ENCODE assay signal across 17 cellular contexts in the genomic region with DNA sequence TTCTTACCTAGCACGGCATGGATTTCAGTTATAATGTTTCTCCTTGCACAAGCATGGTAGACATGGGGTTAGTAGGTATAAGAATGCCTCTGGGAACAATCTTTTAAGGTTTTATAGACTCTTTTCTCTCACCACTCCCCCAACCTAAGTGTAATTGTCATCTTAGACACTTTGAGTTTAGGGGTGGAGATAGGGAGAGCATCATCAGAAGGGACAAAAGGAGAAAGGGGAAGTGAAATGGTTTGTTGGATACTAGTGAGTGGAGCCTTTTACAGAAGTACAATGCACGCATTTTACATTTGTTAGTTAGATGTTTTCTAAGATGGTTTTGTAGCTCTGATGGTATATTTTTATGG.
DNase-seq lines count a peak whose midpoint lies in the region; ATAC-seq, FAIRE-seq and TF ChIP-seq lines count a peak whose summit lies in the region.
"Had no signal": no experiment of that assay in that cellular context is flagged by ENCODE, and none has a peak within 500 bp of the region (broad histone marks: within the 10 kb centered on the region; RNA-seq: fewer than 3 reads in every experiment).

No MANE protein-coding gene starts in this region.

- no peaks in the 10 kb centered on the region for H3K4me1 ChIP-seq in kidney (ENCODE audit: control insufficient read depth in 1 of 2, insufficient read depth in 1 of 2, low read depth in 1 of 2, low read length in 2 of 2)
- H3K4me1 ChIP-seq: left lung had no signal

- no peak overlapping the region for H3K4me3 Mint-ChIP-seq in activated T-helper 2 cell treated with anti-CD3 and anti-CD28 coated beads, Interferon-gamma antibody, Interleukin-2, Interleukin-4, amounts not matched to agents 10 μg/mL and 5 μg/mL and 100 μg/mL, durations not matched to agents 14 hours and 24 hours and 36 hours (ENCODE audit: low read depth)
- H3K4me3 Mint-ChIP-seq: CD4-positive, CD25-positive, alpha-beta regulatory T cell; endodermal cell had no signal

- no peaks in the 10 kb centered on the region for H3K36me3 ChIP-seq in kidney (ENCODE audit: control insufficient read depth in 1 of 2, insufficient read depth in 2 of 2, low read length in 2 of 2)
- H3K36me3 ChIP-seq: left lung, neutrophil had no signal

- intact Hi-C loops in activated T-helper 2 cell treated with anti-CD3 and anti-CD28 coated beads, Interferon-gamma antibody, Interleukin-2, Interleukin-4, amounts not matched to agents 10 μg/mL and 5 μg/mL and 100 μg/mL, durations not matched to agents 14 hours and 24 hours and 36 hours (cut with micrococcal nuclease), result no loop called here
- intact Hi-C loops in kidney (cut with DNase I), result no loop called here

- TF ChIP-seq CTCF in kidney (IDR thresholded peaks at IDR 0.05; ENCODE audit: borderline replicate concordance, extremely low read depth, insufficient read depth), result no peak

- H3K4me1 Mint-ChIP-seq in activated T-helper 2 cell treated with anti-CD3 and anti-CD28 coated beads, Interferon-gamma antibody, Interleukin-2, Interleukin-4, amounts not matched to agents 10 μg/mL and 5 μg/mL and 100 μg/mL, durations not matched to agents 14 hours and 24 hours and 36 hours (ENCODE audit: low read depth), result peaks cover 3% of the 10 kb centered on the region
- H3K4me1 Mint-ChIP-seq: CD4-positive, CD25-positive, alpha-beta regulatory T cell had no signal

- H3K27ac ChIP-seq in kidney (ENCODE audit: low read depth in 2 of 2, low read length in 2 of 2), result no peak overlapping the region
- H3K27ac ChIP-seq: GM23248, left lung, neutrophil had no signal

- no peaks in the 10 kb centered on the region for H3K9me3 Mint-ChIP-seq in activated T-helper 2 cell treated with anti-CD3 and anti-CD28 coated beads, Interferon-gamma antibody, Interleukin-2, Interleukin-4, amounts not matched to agents 10 μg/mL and 5 μg/mL and 100 μg/mL, durations not matched to agents 14 hours and 24 hours and 36 hours
- H3K9me3 Mint-ChIP-seq: endodermal cell had no signal

- no peaks in the 10 kb centered on the region for H3K9me3 ChIP-seq in kidney (ENCODE audit: control insufficient read depth in 1 of 2, low read length in 2 of 2)
- H3K9me3 ChIP-seq: left lung, neutrophil had no signal

- DNase-seq in SKM-1 treated with dmso at 0.1 percent for 144 hours (lab: John Stamatoyannopoulos, UW; ENCODE audit: unreplicated experiment), result peak; percentile 14
- no peak for DNase-seq in stimulated activated CD4-positive, alpha-beta T cell treated with anti-CD3 and anti-CD28 coated beads, Interleukin-2, amount 100 ng/mL, for 24 hours
- no peak for DNase-seq in activated T-helper 2 cell treated with anti-CD3 and anti-CD28 coated beads, Interferon-gamma antibody, Interleukin-2, Interleukin-4, amounts not matched to agents 10 μg/mL and 5 μg/mL and 100 μg/mL, durations not matched to agents 14 hours and 24 hours and 36 hours (ENCODE audit: low spot score)
- DNase-seq in kidney, result no peak
- DNase-seq in NCI-H187 (lab: John Stamatoyannopoulos, UW), result no peak
- DNase-seq: CD4-positive, CD25-positive, alpha-beta regulatory T cell; endodermal cell; left lung; NCI-H146; stimulated activated CD4-positive, alpha-beta T cell treated with anti-CD3 and anti-CD28 coated beads, Interleukin-12 subunit alpha, Interleukin-12 subunit beta, amount 100 ng/mL, for 4 hours; stimulated activated CD8-positive, alpha-beta memory T cell treated with anti-CD3 and anti-CD28 coated beads, Interleukin-4, amount 100 ng/mL, for 48 hours had no signal

- no peak overlapping the region for H3K9ac ChIP-seq in kidney (ENCODE audit: low read length in 2 of 2)
- H3K9ac ChIP-seq: GM23248 had no signal

- no peak overlapping the region for H3K27ac Mint-ChIP-seq in activated T-helper 2 cell treated with anti-CD3 and anti-CD28 coated beads, Interferon-gamma antibody, Interleukin-2, Interleukin-4, amounts not matched to agents 10 μg/mL and 5 μg/mL and 100 μg/mL, durations not matched to agents 14 hours and 24 hours and 36 hours
- H3K27ac Mint-ChIP-seq: CD4-positive, CD25-positive, alpha-beta regulatory T cell; endodermal cell had no signal

- no peak for FAIRE-seq in kidney (lab: Jason Lieb, UNC)
- FAIRE-seq: TTC549 had no signal

- H3K27me3 Mint-ChIP-seq in activated T-helper 2 cell treated with anti-CD3 and anti-CD28 coated beads, Interferon-gamma antibody, Interleukin-2, Interleukin-4, amounts not matched to agents 10 μg/mL and 5 μg/mL and 100 μg/mL, durations not matched to agents 14 hours and 24 hours and 36 hours (ENCODE audit: low read depth), result no peaks in the 10 kb centered on the region

- no peaks in the 10 kb centered on the region for H3K36me3 Mint-ChIP-seq in activated T-helper 2 cell treated with anti-CD3 and anti-CD28 coated beads, Interferon-gamma antibody, Interleukin-2, Interleukin-4, amounts not matched to agents 10 μg/mL and 5 μg/mL and 100 μg/mL, durations not matched to agents 14 hours and 24 hours and 36 hours (ENCODE audit: low read depth)
- H3K36me3 Mint-ChIP-seq: CD4-positive, CD25-positive, alpha-beta regulatory T cell had no signal

- no peak overlapping the region for H3K4me3 ChIP-seq in kidney (ENCODE audit: low read length in 2 of 2)
- H3K4me3 ChIP-seq: GM23248, left lung had no signal

- ATAC-seq in GM18858 (IDR thresholded peaks at IDR 0.05; ENCODE audit: unreplicated experiment) (peak; percentile 63), GM21576 (IDR thresholded peaks at IDR 0.05; ENCODE audit: unreplicated experiment) (peak; percentile 76), HG03442 (IDR thresholded peaks at IDR 0.05; ENCODE audit: unreplicated experiment) (peak; percentile 68)
- ATAC-seq: left lung had no signal
